1 cellular context compared by ENCODE assay signal in the genomic region with DNA sequence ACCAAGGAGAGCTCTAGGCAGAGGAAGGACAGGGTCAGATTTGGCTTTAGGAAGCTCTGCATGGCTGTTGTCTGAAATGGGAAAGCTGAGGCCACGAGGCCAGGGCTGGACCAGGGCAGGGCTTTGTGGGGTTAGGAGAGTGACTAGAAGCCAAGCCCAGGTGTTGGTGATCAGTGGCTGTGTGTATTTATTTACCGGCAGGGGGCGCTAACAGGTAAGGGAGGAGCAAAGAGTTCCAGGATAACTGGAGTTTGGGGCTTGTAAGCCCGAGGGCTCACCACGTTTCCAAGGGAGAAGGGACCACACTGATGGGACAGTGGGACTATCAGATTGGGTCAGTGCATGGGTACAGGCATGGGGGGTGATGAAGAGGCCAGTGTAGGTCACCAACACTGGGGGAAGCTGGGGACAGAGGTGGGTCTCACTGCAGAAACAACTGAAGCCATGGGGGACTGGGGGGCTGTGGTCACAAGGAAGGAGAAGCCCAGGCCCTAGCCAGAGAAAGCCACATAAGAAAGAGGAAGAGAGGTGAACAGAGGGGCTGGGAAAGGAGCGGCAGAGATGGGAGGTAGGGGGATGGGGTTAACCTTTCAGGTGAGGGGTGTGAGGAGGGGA.
TF ChIP-seq lines count a peak whose summit lies in the region.

No MANE protein-coding gene starts in this region.

TF ChIP-seq in liver, 16 proteins besides CTCF, POLR2A, EP300 and RAD21 (continued from another document):
- TF ChIP-seq, protein P1, sequence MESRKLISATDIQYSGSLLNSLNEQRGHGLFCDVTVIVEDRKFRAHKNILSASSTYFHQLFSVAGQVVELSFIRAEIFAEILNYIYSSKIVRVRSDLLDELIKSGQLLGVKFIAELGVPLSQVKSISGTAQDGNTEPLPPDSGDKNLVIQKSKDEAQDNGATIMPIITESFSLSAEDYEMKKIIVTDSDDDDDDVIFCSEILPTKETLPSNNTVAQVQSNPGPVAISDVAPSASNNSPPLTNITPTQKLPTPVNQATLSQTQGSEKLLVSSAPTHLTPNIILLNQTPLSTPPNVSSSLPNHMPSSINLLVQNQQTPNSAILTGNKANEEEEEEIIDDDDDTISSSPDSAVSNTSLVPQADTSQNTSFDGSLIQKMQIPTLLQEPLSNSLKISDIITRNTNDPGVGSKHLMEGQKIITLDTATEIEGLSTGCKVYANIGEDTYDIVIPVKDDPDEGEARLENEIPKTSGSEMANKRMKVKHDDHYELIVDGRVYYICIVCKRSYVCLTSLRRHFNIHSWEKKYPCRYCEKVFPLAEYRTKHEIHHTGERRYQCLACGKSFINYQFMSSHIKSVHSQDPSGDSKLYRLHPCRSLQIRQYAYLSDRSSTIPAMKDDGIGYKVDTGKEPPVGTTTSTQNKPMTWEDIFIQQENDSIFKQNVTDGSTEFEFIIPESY (IDR thresholded peaks at IDR 0.05): no peak
TF ChIP-seq in liver: peak in this region for 0.
